Comparison of ENCODE assay signal across 17 cellular contexts in genomic region chr2:188870289-188870688, GRCh38.
DNase-seq lines count a peak whose midpoint lies in the region; TF ChIP-seq lines count a peak whose summit lies in the region.
"Had no signal": no experiment of that assay in that cellular context is flagged by ENCODE, and none has a peak within 500 bp of the region (broad histone marks: within the 10 kb centered on the region; RNA-seq: fewer than 3 reads in every experiment).

No MANE protein-coding gene starts in this region.

- H3K27ac ChIP-seq in SK-N-SH (ENCODE audit: low read depth in 2 of 2, low read length in 1 of 2) (peak overlapping the region in 1 of 2 experiments; percentile 3; a peak in 1 of 4 replicates), tibial artery (peak overlapping the region; percentile 46 to 61)
- H3K27ac ChIP-seq: spleen had no signal

- peaks cover 14% of the 10 kb centered on the region; the same call in 1 of the 2 replicates for H3K9me3 ChIP-seq in SK-N-SH
- H3K9me3 ChIP-seq in tibial artery = no peaks in the 10 kb centered on the region
- H3K9me3 ChIP-seq: HAP-1 had no signal

- CTCF ChIA-PET in activated naive CD4-positive, alpha-beta T cell treated with anti-CD3 and anti-CD28 coated beads for 36 hours (lab: Charles Lee) = no interaction called here
- CTCF ChIA-PET in SK-N-SH (lab: Yijun Ruan, JAX) = no interaction called here

- no peaks in the 10 kb centered on the region for H3K27me3 Mint-ChIP-seq in activated naive CD4-positive, alpha-beta T cell treated with anti-CD3 and anti-CD28 coated beads for 36 hours (ENCODE audit: low read depth)
- H3K27me3 Mint-ChIP-seq: activated naive CD8-positive, alpha-beta T cell; B cell; naive thymus-derived CD8-positive, alpha-beta T cell had no signal

- H3K4me2 ChIP-seq in SK-N-SH = no peak overlapping the region

- no peak overlapping the region for H3K4me3 Mint-ChIP-seq in activated naive CD4-positive, alpha-beta T cell treated with anti-CD3 and anti-CD28 coated beads for 36 hours
- H3K4me3 Mint-ChIP-seq: activated naive CD8-positive, alpha-beta T cell; B cell; naive thymus-derived CD8-positive, alpha-beta T cell had no signal

- H3K27me3 ChIP-seq in SK-N-SH (ENCODE audit: insufficient read depth) (no peaks in the 10 kb centered on the region), tibial artery (no peaks in the 10 kb centered on the region)
- H3K27me3 ChIP-seq: spleen had no signal

- H4K20me1 ChIP-seq in SK-N-SH (ENCODE audit: insufficient read depth) = no peaks in the 10 kb centered on the region

- POLR2A ChIA-PET in SK-N-SH (lab: Yijun Ruan, JAX) = no interaction called here

- no peak for TF ChIP-seq CTCF in SK-N-SH (IDR thresholded peaks at IDR 0.05)
- no peak for TF ChIP-seq CTCF in tibial artery (IDR thresholded peaks at IDR 0.05)

- H3K27ac Mint-ChIP-seq in activated naive CD4-positive, alpha-beta T cell treated with anti-CD3 and anti-CD28 coated beads for 36 hours = no peak overlapping the region
- H3K27ac Mint-ChIP-seq: activated naive CD8-positive, alpha-beta T cell; B cell; naive thymus-derived CD8-positive, alpha-beta T cell had no signal

- H3K36me3 Mint-ChIP-seq in activated naive CD4-positive, alpha-beta T cell treated with anti-CD3 and anti-CD28 coated beads for 36 hours (ENCODE audit: low read depth) = no peaks in the 10 kb centered on the region
- H3K36me3 Mint-ChIP-seq: activated naive CD8-positive, alpha-beta T cell had no signal

- no peak overlapping the region for H3K4me3 ChIP-seq in SK-N-SH (ENCODE audit: low read depth in 2 of 2, low read length in 1 of 2)
- no peak overlapping the region for H3K4me3 ChIP-seq in tibial artery
- H3K4me3 ChIP-seq: HAP-1, spleen had no signal

- WGBS in SK-N-SH (ENCODE audit: low lambda C conversion rate) = 20% methylated on average over 1 of the region's 1 CpG

- no peak overlapping the region for H3K9ac ChIP-seq in SK-N-SH

- H3K36me3 ChIP-seq in SK-N-SH (replicated peaks in 1 of 2; ENCODE audit: control insufficient read depth in 1 of 2, insufficient read depth in 2 of 2, low read length in 1 of 2) = no peaks in the 10 kb centered on the region
- H3K36me3 ChIP-seq in tibial artery = no peaks in the 10 kb centered on the region
- H3K36me3 ChIP-seq: HAP-1, spleen had no signal

- H2AFZ ChIP-seq in SK-N-SH (ENCODE audit: low read depth) = 0 out of 2 replicates have a peak overlapping the region, but pooled peaks have one; percentile 32

- peaks cover 15% of the 10 kb centered on the region for H3K9me3 Mint-ChIP-seq in activated naive CD4-positive, alpha-beta T cell treated with anti-CD3 and anti-CD28 coated beads for 36 hours

- H3K4me1 Mint-ChIP-seq in activated naive CD4-positive, alpha-beta T cell treated with anti-CD3 and anti-CD28 coated beads for 36 hours (ENCODE audit: low read depth) = no peaks in the 10 kb centered on the region
- H3K4me1 Mint-ChIP-seq: B cell had no signal

- H3F3A ChIP-seq in SK-N-SH (replicated peaks; ENCODE audit: insufficient read depth) = no peaks in the 10 kb centered on the region

- TF ChIP-seq RAD21 in SK-N-SH (IDR thresholded peaks at IDR 0.05; ENCODE audit: low read length) = no peak

- intact Hi-C loops in activated naive CD4-positive, alpha-beta T cell treated with anti-CD3 and anti-CD28 coated beads for 36 hours (cut with micrococcal nuclease) = no loop called here
- intact Hi-C loops in tibial artery (cut with DNase I; ENCODE audit: low total_unique reads) = no loop called here

- no peaks in the 10 kb centered on the region for H3K79me2 ChIP-seq in SK-N-SH (ENCODE audit: insufficient read depth)

- peak; percentile 10 for DNase-seq in activated naive CD4-positive, alpha-beta T cell treated with anti-CD3 and anti-CD28 coated beads for 36 hours
- no peak for DNase-seq in activated naive CD4-positive, alpha-beta T cell treated with Interleukin-2 at 50 U/mL for 16 hours
- no peak for DNase-seq in SK-N-SH
- DNase-seq in fibroblast of peridontal ligament (ENCODE audit: extremely low read depth) = peak; percentile 92
- no peak for DNase-seq in tibial artery
- DNase-seq in LoVo (ENCODE audit: low spot score) = no peak
- no peak for DNase-seq in superior temporal gyrus (ENCODE audit: extremely low spot score)
- no peak for DNase-seq in C1 segment of cervical spinal cord (lab: John Stamatoyannopoulos, UW)
- DNase-seq: activated CD4-positive, alpha-beta T cell treated with anti-CD3 and anti-CD28 coated beads, Interleukin-2, amount 50 U/mL, for 4 hours; GDM1; MM.1S; naive thymus-derived CD8-positive, alpha-beta T cell; NCI-H526 treated with DMSO at 0.1 percent for 48 hours; spleen had no signal

- no peaks in the 10 kb centered on the region for H3K9me2 ChIP-seq in SK-N-SH

- no peak for TF ChIP-seq EP300 in SK-N-SH (IDR thresholded peaks at IDR 0.05; ENCODE audit: borderline replicate concordance in 1 of 2, low read depth in 1 of 2, low read length in 1 of 2)

- H3K4me1 ChIP-seq in SK-N-SH (ENCODE audit: control insufficient read depth in 1 of 2, insufficient read depth in 2 of 2, low read depth in 1 of 2, low read length in 1 of 2) (peaks cover 4% of the 10 kb centered on the region in 2 experiments; a peak in 2 of 4 replicates), tibial artery (peaks cover 0 to 28% (median 9%) of the 10 kb centered on the region in 4 donors)
- H3K4me1 ChIP-seq: HAP-1, spleen had no signal

TF ChIP-seq in SK-N-SH, 30 proteins besides CTCF, POLR2A, EP300 and RAD21 (continues in another document):
- TF ChIP-seq SIN3A (IDR thresholded peaks at IDR 0.05; ENCODE audit: borderline replicate concordance, low read depth, low read length) (no peak), MEF2A (IDR thresholded peaks at IDR 0.05; ENCODE audit: borderline replicate concordance, low read depth) (no peak), GATA2 (CRISPR knock-in tag; IDR thresholded peaks at IDR 0.05) (no peak), EZH2phosphoT487 (IDR thresholded peaks at IDR 0.05; ENCODE audit: borderline replicate concordance, low read depth) (no peak), RFX5 (IDR thresholded peaks at IDR 0.05; ENCODE audit: low read length) (no peak), NRF1 (IDR thresholded peaks at IDR 0.05; ENCODE audit: low read depth, low read length) (no peak), FOSL2 (IDR thresholded peaks at IDR 0.05; ENCODE audit: borderline replicate concordance, low read depth) (peak; percentile 30; the same call in 1 of the 2 replicates), REST (IDR thresholded peaks at IDR 0.05; ENCODE audit: low read depth, low read length) (no peak), SMC3 (IDR thresholded peaks at IDR 0.05; ENCODE audit: low read depth, low read length) (no peak), ELF1 (IDR thresholded peaks at IDR 0.05) (no peak)
- TF ChIP-seq, protein P1, sequence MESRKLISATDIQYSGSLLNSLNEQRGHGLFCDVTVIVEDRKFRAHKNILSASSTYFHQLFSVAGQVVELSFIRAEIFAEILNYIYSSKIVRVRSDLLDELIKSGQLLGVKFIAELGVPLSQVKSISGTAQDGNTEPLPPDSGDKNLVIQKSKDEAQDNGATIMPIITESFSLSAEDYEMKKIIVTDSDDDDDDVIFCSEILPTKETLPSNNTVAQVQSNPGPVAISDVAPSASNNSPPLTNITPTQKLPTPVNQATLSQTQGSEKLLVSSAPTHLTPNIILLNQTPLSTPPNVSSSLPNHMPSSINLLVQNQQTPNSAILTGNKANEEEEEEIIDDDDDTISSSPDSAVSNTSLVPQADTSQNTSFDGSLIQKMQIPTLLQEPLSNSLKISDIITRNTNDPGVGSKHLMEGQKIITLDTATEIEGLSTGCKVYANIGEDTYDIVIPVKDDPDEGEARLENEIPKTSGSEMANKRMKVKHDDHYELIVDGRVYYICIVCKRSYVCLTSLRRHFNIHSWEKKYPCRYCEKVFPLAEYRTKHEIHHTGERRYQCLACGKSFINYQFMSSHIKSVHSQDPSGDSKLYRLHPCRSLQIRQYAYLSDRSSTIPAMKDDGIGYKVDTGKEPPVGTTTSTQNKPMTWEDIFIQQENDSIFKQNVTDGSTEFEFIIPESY (IDR thresholded peaks at IDR 0.05; ENCODE audit: borderline replicate concordance, low read depth) = no peak
- TF ChIP-seq, protein P2, sequence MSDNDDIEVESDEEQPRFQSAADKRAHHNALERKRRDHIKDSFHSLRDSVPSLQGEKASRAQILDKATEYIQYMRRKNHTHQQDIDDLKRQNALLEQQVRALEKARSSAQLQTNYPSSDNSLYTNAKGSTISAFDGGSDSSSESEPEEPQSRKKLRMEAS (IDR thresholded peaks at IDR 0.05; ENCODE audit: low read depth) = no peak
- TF ChIP-seq, protein P3, sequence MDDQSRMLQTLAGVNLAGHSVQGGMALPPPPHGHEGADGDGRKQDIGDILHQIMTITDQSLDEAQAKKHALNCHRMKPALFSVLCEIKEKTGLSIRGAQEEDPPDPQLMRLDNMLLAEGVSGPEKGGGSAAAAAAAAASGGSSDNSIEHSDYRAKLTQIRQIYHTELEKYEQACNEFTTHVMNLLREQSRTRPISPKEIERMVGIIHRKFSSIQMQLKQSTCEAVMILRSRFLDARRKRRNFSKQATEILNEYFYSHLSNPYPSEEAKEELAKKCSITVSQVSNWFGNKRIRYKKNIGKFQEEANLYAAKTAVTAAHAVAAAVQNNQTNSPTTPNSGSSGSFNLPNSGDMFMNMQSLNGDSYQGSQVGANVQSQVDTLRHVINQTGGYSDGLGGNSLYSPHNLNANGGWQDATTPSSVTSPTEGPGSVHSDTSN (IDR thresholded peaks at IDR 0.05) = peak; percentile 32; the same call in 1 of the 2 replicates

Comparison
In these comparisons a context has a peak if more than half of its experiments do, and no peak if none do; other contexts are left out.
1. DNase-seq: peak in activated naive CD4-positive, alpha-beta T cell treated with anti-CD3 and anti-CD28 coated beads for 36 hours (single experiment) and fibroblast of peridontal ligament (single experiment); none in activated naive CD4-positive, alpha-beta T cell treated with Interleukin-2 at 50 U/mL for 16 hours (single experiment), SK-N-SH (single experiment), tibial artery (0 of 2), LoVo (single experiment), superior temporal gyrus (single experiment) and C1 segment of cervical spinal cord (0 of 14).